Comparison of ENCODE assay signal across 5 cellular contexts in genomic region chr7:120240350-120240749, GRCh38. TPM values are rescaled to one million over a fixed set of nuclear protein-coding genes. Genes with fewer than 3 reads are reported as not detected.
"Had no signal": no experiment of that assay in that cellular context is flagged by ENCODE, and none has a peak within 500 bp of the region (broad histone marks: within the 10 kb centered on the region; RNA-seq: fewer than 3 reads in every experiment).

No MANE protein-coding gene starts in this region.

RNA-seq across cellular contexts. Expression of gene KCND2, which starts 32.6 kb away (rescaled TPM):
- total RNA-seq: HT-29, HT1080, K562 had no signal
- polyA plus RNA-seq: IgD-negative memory B cell, IMR-90 had no signal
